Comparison of ENCODE assay signal across 8 cellular contexts in genomic region chr19:9309974-9310446, GRCh38. TPM values are rescaled to one million over a fixed set of nuclear protein-coding genes. Genes with fewer than 3 reads are reported as not detected.
DNase-seq lines count a peak whose midpoint lies in the region; ATAC-seq and FAIRE-seq lines count a peak whose summit lies in the region.

No MANE protein-coding gene starts in this region.

- no peaks in the 10 kb centered on the region for H3K27me3 Mint-ChIP-seq in T-helper 17 cell
- H3K27me3 Mint-ChIP-seq in effector memory CD8-positive, alpha-beta T cell, result peaks cover 0 to 2% of the 10 kb centered on the region in 2 donors
- H3K27me3 Mint-ChIP-seq in stimulated activated naive CD8-positive, alpha-beta T cell treated with anti-CD3 and anti-CD28 coated beads, Interleukin-15, amount 100 ng/mL, for 72 hours, result no peaks in the 10 kb centered on the region

- H2BK5ac ChIP-seq in mesenchymal stem cell (ENCODE audit: low read depth, low read length, poor library complexity, severe bottlenecking), result no peak overlapping the region

- peaks cover 7% of the 10 kb centered on the region for H3K79me1 ChIP-seq in mesenchymal stem cell (replicated peaks; ENCODE audit: low read length, poor library complexity, severe bottlenecking)

- H3K9ac ChIP-seq in mesenchymal stem cell (ENCODE audit: low read length), result peak overlapping the region; percentile 94

- H3K4me3 ChIP-seq in mesenchymal stem cell (ENCODE audit: insufficient read depth in 1 of 2, low read depth in 1 of 2, low read length in 2 of 2), result peak overlapping the region; percentile 77 to 98

- peak; percentile 30 for FAIRE-seq in A204.1 (lab: Jason Lieb, UNC)

- H3K4me1 ChIP-seq in mesenchymal stem cell (ENCODE audit: control insufficient read depth, insufficient read depth, low read depth, low read length), result no peaks in the 10 kb centered on the region

- H2BK15ac ChIP-seq in mesenchymal stem cell (ENCODE audit: low read depth, poor library complexity, severe bottlenecking), result no peak overlapping the region

- peaks cover 3 to 4% of the 10 kb centered on the region in 2 experiments for H3K36me3 ChIP-seq in mesenchymal stem cell (ENCODE audit: control insufficient read depth in 1 of 2, insufficient read depth in 2 of 2, low read depth in 1 of 2, low read length in 2 of 2)

- no peak overlapping the region for H3K14ac ChIP-seq in mesenchymal stem cell (ENCODE audit: low read length in 2 of 2)

- H3K4me2 ChIP-seq in mesenchymal stem cell (ENCODE audit: low read length, poor library complexity, severe bottlenecking), result peak overlapping the region; percentile 72

- H3K9me3 Mint-ChIP-seq in effector memory CD8-positive, alpha-beta T cell, result peaks cover 2 to 8% of the 10 kb centered on the region in 2 donors
- peaks cover 12 to 38% of the 10 kb centered on the region in 2 donors for H3K9me3 Mint-ChIP-seq in stimulated activated naive CD8-positive, alpha-beta T cell treated with anti-CD3 and anti-CD28 coated beads, Interleukin-15, amount 100 ng/mL, for 72 hours

- H2AK5ac ChIP-seq in mesenchymal stem cell (ENCODE audit: low read length, severe bottlenecking), result no peak overlapping the region

- ATAC-seq in GM18498 (IDR thresholded peaks at IDR 0.05; ENCODE audit: unreplicated experiment) (peak; percentile 56), HG02884 (IDR thresholded peaks at IDR 0.05; ENCODE audit: unreplicated experiment) (peak; percentile 66), T-helper 17 cell (peak; percentile 69)
- peak; percentile 55 for ATAC-seq in effector memory CD8-positive, alpha-beta T cell (replicated peaks)
- peak; percentile 69 for ATAC-seq in stimulated activated naive CD8-positive, alpha-beta T cell treated with anti-CD3 and anti-CD28 coated beads, Interleukin-15, amount 100 ng/mL, for 72 hours

- DNase-seq in NCI-H146 (lab: John Stamatoyannopoulos, UW) (peak; percentile 94), T-helper 17 cell (peak in 1 of 3 donors; percentile 68), mesenchymal stem cell (peak; percentile 92)
- DNase-seq in effector memory CD8-positive, alpha-beta T cell, result no peak
- DNase-seq in stimulated activated naive CD8-positive, alpha-beta T cell treated with anti-CD3 and anti-CD28 coated beads, Interleukin-15, amount 100 ng/mL, for 72 hours, result no peak

- H3K27ac Mint-ChIP-seq in T-helper 17 cell, result peak overlapping the region; percentile 91
- peak overlapping the region; percentile 91 to 96 for H3K27ac Mint-ChIP-seq in effector memory CD8-positive, alpha-beta T cell
- H3K27ac Mint-ChIP-seq in stimulated activated naive CD8-positive, alpha-beta T cell treated with anti-CD3 and anti-CD28 coated beads, Interleukin-15, amount 100 ng/mL, for 72 hours, result peak overlapping the region; percentile 94 to 97

- H4K8ac ChIP-seq in mesenchymal stem cell (ENCODE audit: low read length), result peak overlapping the region; percentile 93

- H3K18ac ChIP-seq in mesenchymal stem cell (ENCODE audit: low read depth in 1 of 2, low read length in 2 of 2), result peak overlapping the region; percentile 61 to 96

- no peaks in the 10 kb centered on the region for H3K9me3 ChIP-seq in T-helper 17 cell (ENCODE audit: control insufficient read depth, low read length, poor library complexity, severe bottlenecking)
- peaks cover 4% of the 10 kb centered on the region for H3K9me3 ChIP-seq in mesenchymal stem cell (ENCODE audit: control insufficient read depth, low read length)

- peaks cover 3% of the 10 kb centered on the region for H3K36me3 Mint-ChIP-seq in T-helper 17 cell (ENCODE audit: low read depth)
- peaks cover 30% of the 10 kb centered on the region for H3K36me3 Mint-ChIP-seq in effector memory CD8-positive, alpha-beta T cell (ENCODE audit: insufficient read depth)

- H3K27me3 ChIP-seq in mesenchymal stem cell (ENCODE audit: control insufficient read depth in 1 of 2, insufficient read depth in 1 of 2, low read length in 2 of 2), result no peaks in the 10 kb centered on the region

- H3K4me1 Mint-ChIP-seq in T-helper 17 cell, result peaks cover 11% of the 10 kb centered on the region
- peaks cover 11 to 20% of the 10 kb centered on the region in 2 donors for H3K4me1 Mint-ChIP-seq in effector memory CD8-positive, alpha-beta T cell (ENCODE audit: low read depth in 2 of 2)
- peaks cover 24% of the 10 kb centered on the region for H3K4me1 Mint-ChIP-seq in stimulated activated naive CD8-positive, alpha-beta T cell treated with anti-CD3 and anti-CD28 coated beads, Interleukin-15, amount 100 ng/mL, for 72 hours

- 18% methylated on average over 12 of the region's 13 CpGs for WGBS in mesenchymal stem cell

- H3K4ac ChIP-seq in mesenchymal stem cell (ENCODE audit: low read depth in 1 of 2, low read length in 2 of 2), result peak overlapping the region in 1 of 2 experiments; percentile 60

- H3K4me3 Mint-ChIP-seq in T-helper 17 cell, result peak overlapping the region; percentile 91
- peak overlapping the region; percentile 90 to 92 for H3K4me3 Mint-ChIP-seq in effector memory CD8-positive, alpha-beta T cell
- H3K4me3 Mint-ChIP-seq in stimulated activated naive CD8-positive, alpha-beta T cell treated with anti-CD3 and anti-CD28 coated beads, Interleukin-15, amount 100 ng/mL, for 72 hours, result peak overlapping the region; percentile 83 to 93

- peak overlapping the region; percentile 84 for H2BK120ac ChIP-seq in mesenchymal stem cell (ENCODE audit: low read depth, low read length)

- peak overlapping the region; percentile 97 for H3K27ac ChIP-seq in mesenchymal stem cell (ENCODE audit: low read length, poor library complexity, severe bottlenecking)

- no peak overlapping the region for H3K23ac ChIP-seq in mesenchymal stem cell (ENCODE audit: low read length in 2 of 2)

- H4K91ac ChIP-seq in mesenchymal stem cell (ENCODE audit: low read length), result peak overlapping the region; percentile 58

- H2AFZ ChIP-seq in mesenchymal stem cell (ENCODE audit: low read depth, low read length), result peak overlapping the region; percentile 36

- H2BK12ac ChIP-seq in mesenchymal stem cell (ENCODE audit: low read length in 2 of 2), result no peak overlapping the region

RNA-seq across cellular contexts. Expression of gene ZNF699, which starts 0.4 kb away (rescaled TPM):
- 10 to 100 TPM; 11.3 to 12.0 TPM for total RNA-seq in T-helper 17 cell
- polyA plus RNA-seq in mesenchymal stem cell (2013, experiment 1 of 2), result 2.3 TPM
- 2.9 TPM for polyA plus RNA-seq in mesenchymal stem cell (2013, experiment 2 of 2)

RNA-seq across cellular contexts. Expression of gene ZNF559, which starts 14.0 kb away (rescaled TPM):
- total RNA-seq in T-helper 17 cell, result 10 to 100 TPM in 1 of 2 donors, 1 to 10 TPM in 1; 5.3 to 16.6 TPM
- polyA plus RNA-seq in mesenchymal stem cell (2013, experiment 1 of 2), result 8.9 TPM
- polyA plus RNA-seq in mesenchymal stem cell (2013, experiment 2 of 2), result 9.0 TPM

RNA-seq across cellular contexts. Expression of gene ZNF177, which starts 52.8 kb away (rescaled TPM):
- 1 to 10 TPM in 1 of 2 donors, under 1 TPM in 1; 0.31 to 1.1 TPM for total RNA-seq in T-helper 17 cell
- 1.5 TPM for polyA plus RNA-seq in mesenchymal stem cell (2013, experiment 1 of 2)
- 1.5 TPM for polyA plus RNA-seq in mesenchymal stem cell (2013, experiment 2 of 2)

RNA-seq across cellular contexts. Expression of gene OR7E24, which starts 59.3 kb away (rescaled TPM):
- total RNA-seq in T-helper 17 cell, result not detected
- not detected for polyA plus RNA-seq in mesenchymal stem cell (2013, experiment 1 of 2)
- polyA plus RNA-seq in mesenchymal stem cell (2013, experiment 2 of 2), result not detected

Comparison
In these comparisons a context has a peak if more than half of its experiments do, and no peak if none do; other contexts are left out.
1. DNase-seq: peak in NCI-H146 (single experiment) and mesenchymal stem cell (single experiment); none in effector memory CD8-positive, alpha-beta T cell (0 of 3) and stimulated activated naive CD8-positive, alpha-beta T cell treated with anti-CD3 and anti-CD28 coated beads, Interleukin-15, amount 100 ng/mL, for 72 hours (0 of 2).
2. Peak in every context shown above with its lines, with median percentiles within 50 percentile points of each other: ATAC-seq, H3K27ac Mint-ChIP-seq and H3K4me3 Mint-ChIP-seq.